In genomic region chr12:9134981-9135628, GRCh38 we compare ENCODE assay signal across 9 cellular contexts. TPM values are rescaled to one million over a fixed set of nuclear protein-coding genes. Genes with fewer than 3 reads are reported as not detected.
DNase-seq lines count a peak whose midpoint lies in the region; ATAC-seq, FAIRE-seq and TF ChIP-seq lines count a peak whose summit lies in the region.
"Had no signal": no experiment of that assay in that cellular context is flagged by ENCODE, and none has a peak within 500 bp of the region (broad histone marks: within the 10 kb centered on the region; RNA-seq: fewer than 3 reads in every experiment).

No MANE protein-coding gene starts in this region.

- ATAC-seq in lower lobe of right lung (peak; percentile 54 to 58), GM19395 (IDR thresholded peaks at IDR 0.05; ENCODE audit: unreplicated experiment) (no peak)

- H3K4me3 ChIP-seq in WERI-Rb-1 (ENCODE audit: low read depth, low read length) (no peak overlapping the region), lower lobe of right lung (no peak overlapping the region)

- TF ChIP-seq CTCF in D721Med (IDR thresholded peaks at IDR 0.05; ENCODE audit: insufficient read depth, missing control alignments) (peak; percentile 28), WERI-Rb-1 (IDR thresholded peaks at IDR 0.05; ENCODE audit: low read depth, low read length) (peak; percentile 22; the same call in 1 of the 2 replicates), lower lobe of right lung (IDR thresholded peaks at IDR 0.05) (peak; percentile 40)

- H3K27ac ChIP-seq in WERI-Rb-1 (no peak overlapping the region), lower lobe of right lung (peak overlapping the region; percentile 75)

- H3K9me3 ChIP-seq in WERI-Rb-1 (ENCODE audit: severe bottlenecking) (no peaks in the 10 kb centered on the region), lower lobe of right lung (no peaks in the 10 kb centered on the region)

- FAIRE-seq in D721Med (lab: Jason Lieb, UNC) = no peak
- FAIRE-seq in GM19239 (lab: Jason Lieb, UNC) = no peak

- H3K27me3 ChIP-seq in WERI-Rb-1 (ENCODE audit: insufficient read depth, low read depth, severe bottlenecking) (no peaks in the 10 kb centered on the region), lower lobe of right lung (ENCODE audit: low read depth) (no peaks in the 10 kb centered on the region)

- H3K36me3 ChIP-seq in WERI-Rb-1 = no peaks in the 10 kb centered on the region
- no peaks in the 10 kb centered on the region for H3K36me3 ChIP-seq in lower lobe of right lung

- DNase-seq in D721Med (ENCODE audit: insufficient read length, low spot score) (no peak), GM19239 (ENCODE audit: insufficient read length, low spot score) (peak; percentile 7), WERI-Rb-1 (no peak), lower lobe of right lung (peak; percentile 47), occipital lobe (lab: John Stamatoyannopoulos, UW) (no peak), NCI-H2196 treated with DMSO at 0.1 percent for 48 hours (lab: John Stamatoyannopoulos, UW; ENCODE audit: unreplicated experiment) (no peak), DMS153 (lab: John Stamatoyannopoulos, UW) (no peak)
- DNase-seq: NCI-H2171 had no signal

- no peaks in the 10 kb centered on the region for H3K4me1 ChIP-seq in lower lobe of right lung

- intact Hi-C loops in lower lobe of right lung (cut with DNase I) = no loop called here

RNA-seq across cellular contexts. Expression of gene A2M, which starts 19.4 kb away (rescaled TPM):
- total RNA-seq in lower lobe of right lung = 1,832 TPM
- 44.5 TPM for total RNA-seq in occipital lobe

Comparison
In these comparisons a context has a peak if more than half of its experiments do, and no peak if none do; other contexts are left out.
1. DNase-seq: peak in GM19239 (single experiment) and lower lobe of right lung (single experiment); none in D721Med (single experiment), WERI-Rb-1 (single experiment), occipital lobe (single experiment), NCI-H2196 treated with DMSO at 0.1 percent for 48 hours (single experiment) and DMS153 (single experiment).
2. RNA of gene A2M, which starts 19.4 kb away (total RNA-seq): 1,832 TPM in lower lobe of right lung (single experiment); 44.5 TPM in occipital lobe (single experiment); every median in the first group is over 10 times any median in the second.
3. Peak in every context shown above with its lines, with median percentiles within 50 percentile points of each other: CTCF ChIP-seq.